ENCODE assay signal across 13 cellular contexts in the genomic region with DNA sequence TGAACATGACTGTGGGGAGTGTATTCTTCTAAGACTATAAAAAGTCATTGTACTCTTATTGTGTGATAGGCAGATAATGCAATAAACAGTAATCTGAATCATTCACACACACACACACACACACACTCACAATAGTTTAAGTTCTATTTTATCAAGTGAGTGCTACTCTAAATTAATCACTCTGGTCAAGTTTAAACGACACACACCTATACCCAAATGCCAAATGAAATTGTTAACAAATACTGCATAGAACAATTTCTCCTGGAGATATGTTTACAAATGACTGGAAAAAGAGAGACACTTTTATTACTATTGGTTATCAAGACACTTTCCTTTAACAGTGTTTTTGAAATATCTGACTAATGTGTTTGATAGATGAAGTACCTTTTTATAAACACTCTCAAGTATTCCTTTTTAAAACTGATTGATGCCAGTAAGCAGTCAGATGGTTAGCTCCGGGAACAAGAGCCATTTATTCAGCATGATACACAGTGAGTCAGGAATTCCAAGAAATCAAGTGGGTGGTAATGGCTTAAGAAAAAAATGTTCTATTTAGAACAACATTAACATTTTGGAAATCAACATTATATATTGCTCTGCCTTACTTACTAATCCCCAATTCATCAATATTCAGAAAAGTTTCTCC.
DNase-seq lines count a peak whose midpoint lies in the region; ATAC-seq and TF ChIP-seq lines count a peak whose summit lies in the region.
"Had no signal": no experiment of that assay in that cellular context is flagged by ENCODE, and none has a peak within 500 bp of the region (broad histone marks: within the 10 kb centered on the region; RNA-seq: fewer than 3 reads in every experiment).

No MANE protein-coding gene starts in this region.

- CTCF ChIA-PET in activated CD4-positive, alpha-beta T cell treated with anti-CD3 and anti-CD28 coated beads, Interleukin-2, amount 10 ng/mL, durations not matched to agents 7 days and 5 days (lab: Charles Lee), result no interaction called here
- CTCF ChIA-PET in T-cell (lab: Charles Lee), result no interaction called here

- H3K27ac ChIP-seq in upper lobe of right lung, result peak overlapping the region; percentile 40
- H3K27ac ChIP-seq: A549 had no signal

- H3K4me3 Mint-ChIP-seq in activated CD4-positive, alpha-beta T cell treated with anti-CD3 and anti-CD28 coated beads, Interleukin-2, amount 10 ng/mL, durations not matched to agents 7 days and 5 days, result no peak overlapping the region
- H3K4me3 Mint-ChIP-seq in T-cell, result no peak overlapping the region
- H3K4me3 Mint-ChIP-seq: IgD-negative memory B cell, type B pancreatic cell had no signal

- no peaks in the 10 kb centered on the region for H3K9me3 Mint-ChIP-seq in activated CD4-positive, alpha-beta T cell treated with anti-CD3 and anti-CD28 coated beads, Interleukin-2, amount 10 ng/mL, durations not matched to agents 7 days and 5 days
- no peaks in the 10 kb centered on the region for H3K9me3 Mint-ChIP-seq in T-cell
- H3K9me3 Mint-ChIP-seq: IgD-negative memory B cell, type B pancreatic cell had no signal

- no peaks in the 10 kb centered on the region for H3K36me3 Mint-ChIP-seq in activated CD4-positive, alpha-beta T cell treated with anti-CD3 and anti-CD28 coated beads, Interleukin-2, amount 10 ng/mL, durations not matched to agents 7 days and 5 days (ENCODE audit: low read depth)
- H3K36me3 Mint-ChIP-seq in T-cell, result no peaks in the 10 kb centered on the region
- H3K36me3 Mint-ChIP-seq: IgD-negative memory B cell, type B pancreatic cell had no signal

- ATAC-seq in upper lobe of right lung, result peak; percentile 78
- no peak for ATAC-seq in T-cell (replicated peaks in 1 of 4)
- ATAC-seq: A549 had no signal

- POLR2A ChIA-PET in activated CD4-positive, alpha-beta T cell treated with anti-CD3 and anti-CD28 coated beads, Interleukin-2, amount 10 ng/mL, durations not matched to agents 7 days and 5 days (lab: Charles Lee), result no interaction called here
- POLR2A ChIA-PET in T-cell (lab: Charles Lee), result no interaction called here

- no peaks in the 10 kb centered on the region for H3K27me3 ChIP-seq in adipocyte (replicated peaks; ENCODE audit: control insufficient read depth, insufficient read depth, low read length)
- no peaks in the 10 kb centered on the region for H3K27me3 ChIP-seq in kidney epithelial cell (ENCODE audit: control insufficient read depth, insufficient read depth, low read length)
- H3K27me3 ChIP-seq in upper lobe of right lung, result no peaks in the 10 kb centered on the region

- H3K36me3 ChIP-seq in adipocyte (ENCODE audit: control insufficient read depth, insufficient read depth, low read length, severe bottlenecking) (no peaks in the 10 kb centered on the region), kidney epithelial cell (ENCODE audit: control insufficient read depth, insufficient read depth, low read length) (no peaks in the 10 kb centered on the region), upper lobe of right lung (no peaks in the 10 kb centered on the region)

- no peak overlapping the region for H3K27ac Mint-ChIP-seq in activated CD4-positive, alpha-beta T cell treated with anti-CD3 and anti-CD28 coated beads, Interleukin-2, amount 10 ng/mL, durations not matched to agents 7 days and 5 days
- H3K27ac Mint-ChIP-seq in T-cell, result no peak overlapping the region
- H3K27ac Mint-ChIP-seq: IgD-negative memory B cell, type B pancreatic cell had no signal

- H3K4me1 ChIP-seq in adipocyte (ENCODE audit: control insufficient read depth, insufficient read depth, low read length), result peaks cover 55% of the 10 kb centered on the region
- no peaks in the 10 kb centered on the region for H3K4me1 ChIP-seq in upper lobe of right lung
- H3K4me1 ChIP-seq: A549 had no signal

- H3K4me3 ChIP-seq in adipocyte (ENCODE audit: low read length) (peak overlapping the region; percentile 64), kidney epithelial cell (ENCODE audit: low read depth, low read length) (no peak overlapping the region), upper lobe of right lung (no peak overlapping the region)
- H3K4me3 ChIP-seq: A549 had no signal

- H3K9me3 ChIP-seq in adipocyte (ENCODE audit: control insufficient read depth, low read length) (no peaks in the 10 kb centered on the region), upper lobe of right lung (no peaks in the 10 kb centered on the region)
- H3K9me3 ChIP-seq: A549 had no signal

- H3K4me1 Mint-ChIP-seq in activated CD4-positive, alpha-beta T cell treated with anti-CD3 and anti-CD28 coated beads, Interleukin-2, amount 10 ng/mL, durations not matched to agents 7 days and 5 days, result no peaks in the 10 kb centered on the region
- no peaks in the 10 kb centered on the region for H3K4me1 Mint-ChIP-seq in T-cell
- H3K4me1 Mint-ChIP-seq: IgD-negative memory B cell had no signal

- intact Hi-C loops in upper lobe of right lung (cut with DNase I), result no loop called here

- no peak for TF ChIP-seq CTCF in kidney epithelial cell (IDR thresholded peaks at IDR 0.05; ENCODE audit: insufficient read depth, low read length, poor library complexity, severe bottlenecking)
- no peak for TF ChIP-seq CTCF in upper lobe of right lung (IDR thresholded peaks at IDR 0.05)

- DNase-seq in NCI-H510A treated with DMSO at 0.1 percent for 48 hours (lab: John Stamatoyannopoulos, UW) (peak; percentile 2), NCI-H510A (lab: John Stamatoyannopoulos, UW) (no peak), adipocyte (ENCODE audit: low read depth) (peak; percentile 75), kidney epithelial cell (ENCODE audit: low read depth) (peak; percentile 68), upper lobe of right lung (no peak), NCI-H82 (lab: John Stamatoyannopoulos, UW) (no peak), T-cell (no peak)
- DNase-seq in activated CD4-positive, alpha-beta T cell treated with anti-CD3 and anti-CD28 coated beads, Interleukin-2, amount 10 ng/mL, durations not matched to agents 7 days and 5 days, result no peak
- DNase-seq: GOT3, islet precursor cell had no signal

- peak overlapping the region; percentile 87 for H3K9ac ChIP-seq in adipocyte (ENCODE audit: low read length)

- no peaks in the 10 kb centered on the region for H3K27me3 Mint-ChIP-seq in activated CD4-positive, alpha-beta T cell treated with anti-CD3 and anti-CD28 coated beads, Interleukin-2, amount 10 ng/mL, durations not matched to agents 7 days and 5 days
- H3K27me3 Mint-ChIP-seq in T-cell, result no peaks in the 10 kb centered on the region
- H3K27me3 Mint-ChIP-seq: IgD-negative memory B cell, type B pancreatic cell had no signal

Comparison
In these comparisons a context has a peak if more than half of its experiments do, and no peak if none do; other contexts are left out.
1. DNase-seq: peak in NCI-H510A treated with DMSO at 0.1 percent for 48 hours (single experiment), adipocyte (single experiment) and kidney epithelial cell (single experiment); none in NCI-H510A (single experiment), upper lobe of right lung (single experiment), activated CD4-positive, alpha-beta T cell treated with anti-CD3 and anti-CD28 coated beads, Interleukin-2, amount 10 ng/mL, durations not matched to agents 7 days and 5 days (single experiment), NCI-H82 (single experiment) and T-cell (0 of 34).